18 cellular contexts compared by ENCODE assay signal in genomic region chr4:2304877-2305561, GRCh38. TPM values are rescaled to one million over a fixed set of nuclear protein-coding genes. Genes with fewer than 3 reads are reported as not detected.
DNase-seq lines count a peak whose midpoint lies in the region; ATAC-seq and TF ChIP-seq lines count a peak whose summit lies in the region.
"Had no signal": no experiment of that assay in that cellular context is flagged by ENCODE, and none has a peak within 500 bp of the region (broad histone marks: within the 10 kb centered on the region; RNA-seq: fewer than 3 reads in every experiment).

No MANE protein-coding gene starts in this region.

- peaks cover 5 to 23% (median 14%) of the 10 kb centered on the region in 11 experiments; a peak in 21 of 22 replicates for H3K9me3 ChIP-seq in BLaER1 treated with 17β-estradiol and CSF1 and Interleukin-3, amounts not matched to agents 10 nM and 100 nM (replicated peaks in 1 of 11)
- H3K9me3 ChIP-seq in sigmoid colon: peaks cover 0 to 7% (median 0%) of the 10 kb centered on the region in 4 donors
- H3K9me3 ChIP-seq: BE2C had no signal

- peak overlapping the region in 1 of 11 experiments; percentile 2; a peak in 1 of 22 replicates for H3K9ac ChIP-seq in BLaER1 treated with 17β-estradiol and CSF1 and Interleukin-3, amounts not matched to agents 10 nM and 100 nM

- no peak for TF ChIP-seq POLR2A in sigmoid colon (IDR thresholded peaks at IDR 0.05)

- H3K4me1 ChIP-seq in BLaER1 treated with 17β-estradiol and CSF1 and Interleukin-3, amounts not matched to agents 10 nM and 100 nM: peaks cover 21 to 33% (median 24%) of the 10 kb centered on the region in 10 experiments
- peaks cover 0 to 14% (median 5%) of the 10 kb centered on the region in 4 donors for H3K4me1 ChIP-seq in sigmoid colon
- H3K4me1 ChIP-seq: BE2C had no signal

- H3K27me3 Mint-ChIP-seq in stimulated activated memory B cell treated with anti-CD40 and anti-IgM and Interleukin-4, amounts not matched to agents 10 μg/mL and 1 μg/mL and 100 μg/mL, for 72 hours: peaks cover 7% of the 10 kb centered on the region

- H3K36me3 ChIP-seq in BLaER1 treated with 17β-estradiol and CSF1 and Interleukin-3, amounts not matched to agents 10 nM and 100 nM: no peaks in the 10 kb centered on the region
- no peaks in the 10 kb centered on the region for H3K36me3 ChIP-seq in sigmoid colon
- H3K36me3 ChIP-seq: BE2C had no signal

- peaks cover under 1% of the 10 kb centered on the region for H3K36me3 Mint-ChIP-seq in stimulated activated memory B cell treated with anti-CD40 and anti-IgM and Interleukin-4, amounts not matched to agents 10 μg/mL and 1 μg/mL and 100 μg/mL, for 72 hours

- H3K4me1 Mint-ChIP-seq in stimulated activated memory B cell treated with anti-CD40 and anti-IgM and Interleukin-4, amounts not matched to agents 10 μg/mL and 1 μg/mL and 100 μg/mL, for 72 hours: no peaks in the 10 kb centered on the region

- H4K20me1 ChIP-seq in BLaER1 treated with 17β-estradiol and CSF1 and Interleukin-3, amounts not matched to agents 10 nM and 100 nM: peaks cover 0 to 3% (median 0%) of the 10 kb centered on the region in 11 experiments; a peak in 1 of 22 replicates

- intact Hi-C loops in sigmoid colon (cut with DNase I): no loop called here

- 93 to 94% methylated on average over 41 of the region's 41 CpGs for WGBS in sigmoid colon, 2 donors

- no peak for TF ChIP-seq EP300 in sigmoid colon (IDR thresholded peaks at IDR 0.05)

- H3K4me3 ChIP-seq in BLaER1 treated with 17β-estradiol and CSF1 and Interleukin-3, amounts not matched to agents 10 nM and 100 nM: no peak overlapping the region
- no peak overlapping the region for H3K4me3 ChIP-seq in sigmoid colon
- H3K4me3 ChIP-seq: GM23338 had no signal

- DNase-seq in H4 (ENCODE audit: low spot score) (peak; percentile 5), iPS-NIHi7 (ENCODE audit: extremely low spot score) (peak; percentile 7), sigmoid colon (peak; percentile 64), NCI-H510A (lab: John Stamatoyannopoulos, UW) (no peak), NCI-H82 treated with DMSO at 0.1 percent for 48 hours (lab: John Stamatoyannopoulos, UW; ENCODE audit: unreplicated experiment) (no peak)
- DNase-seq: CD8-positive, alpha-beta T cell; DMS79 treated with DMSO at 0.1 percent for 48 hours; NCI-H1105; NCI-H1694 treated with DMSO at 0.1 percent for 48 hours; NCI-H2107; NCI-H226; NCI-H526 treated with DMSO at 0.1 percent for 48 hours; OCI-M1; SIG-M5 had no signal

- no peak overlapping the region for H3K4me3 Mint-ChIP-seq in stimulated activated memory B cell treated with anti-CD40 and anti-IgM and Interleukin-4, amounts not matched to agents 10 μg/mL and 1 μg/mL and 100 μg/mL, for 72 hours
- H3K4me3 Mint-ChIP-seq: CD8-positive, alpha-beta T cell; GM23338 had no signal

- H3K27me3 ChIP-seq in BLaER1 treated with 17β-estradiol and CSF1 and Interleukin-3, amounts not matched to agents 10 nM and 100 nM: no peaks in the 10 kb centered on the region
- H3K27me3 ChIP-seq in sigmoid colon: no peaks in the 10 kb centered on the region
- H3K27me3 ChIP-seq: BE2C had no signal

- no peak for ATAC-seq in stimulated activated memory B cell treated with anti-CD40 and anti-IgM and Interleukin-4, amounts not matched to agents 10 μg/mL and 1 μg/mL and 100 μg/mL, for 72 hours
- ATAC-seq: CD8-positive, alpha-beta T cell; GM23338 had no signal

- H3K27ac Mint-ChIP-seq in stimulated activated memory B cell treated with anti-CD40 and anti-IgM and Interleukin-4, amounts not matched to agents 10 μg/mL and 1 μg/mL and 100 μg/mL, for 72 hours: no peak overlapping the region
- H3K27ac Mint-ChIP-seq: CD8-positive, alpha-beta T cell; GM23338 had no signal

- no peak for TF ChIP-seq CTCF in sigmoid colon (IDR thresholded peaks at IDR 0.05)

- H3K9me3 Mint-ChIP-seq in stimulated activated memory B cell treated with anti-CD40 and anti-IgM and Interleukin-4, amounts not matched to agents 10 μg/mL and 1 μg/mL and 100 μg/mL, for 72 hours: peaks cover 17% of the 10 kb centered on the region

- H3K4me2 ChIP-seq in BLaER1 treated with 17β-estradiol and CSF1 and Interleukin-3, amounts not matched to agents 10 nM and 100 nM: peak overlapping the region; percentile 41 to 79 (median 64)
- H3K4me2 ChIP-seq: GM23338 had no signal

- no peak overlapping the region for H3K27ac ChIP-seq in BLaER1 treated with 17β-estradiol and CSF1 and Interleukin-3, amounts not matched to agents 10 nM and 100 nM
- no peak overlapping the region for H3K27ac ChIP-seq in sigmoid colon

RNA-seq across cellular contexts. Expression of gene MXD4, which starts 43.1 kb away (rescaled TPM):
- total RNA-seq in H4 (2014; rRNA removed; shearing (Covaris generic)): 22.1 and 22.9 TPM in 2 replicates
- total RNA-seq in sigmoid colon: 10 to 100 TPM; 36.4 to 62.0 (median 38.7) TPM
- polyA plus RNA-seq in sigmoid colon: 10 to 100 TPM; 25.0 to 32.8 (median 27.6) TPM

Comparison
In these comparisons a context has a peak if more than half of its experiments do, and no peak if none do; other contexts are left out.
1. DNase-seq: peak in H4 (single experiment), iPS-NIHi7 (single experiment) and sigmoid colon (single experiment); none in NCI-H510A (single experiment) and NCI-H82 treated with DMSO at 0.1 percent for 48 hours (single experiment).